Comparison of ENCODE assay signal across 24 cellular contexts in genomic region chr4:42637104-42637503, GRCh38. TPM values are rescaled to one million over a fixed set of nuclear protein-coding genes. Genes with fewer than 3 reads are reported as not detected.
DNase-seq lines count a peak whose midpoint lies in the region; ATAC-seq and TF ChIP-seq lines count a peak whose summit lies in the region.
"Had no signal": no experiment of that assay in that cellular context is flagged by ENCODE, and none has a peak within 500 bp of the region (broad histone marks: within the 10 kb centered on the region; RNA-seq: fewer than 3 reads in every experiment).

No MANE protein-coding gene starts in this region.

- H3K27me3 Mint-ChIP-seq in H9 (ENCODE audit: low read depth) (no peaks in the 10 kb centered on the region), brain (no peaks in the 10 kb centered on the region), osteocyte (ENCODE audit: unreplicated experiment) (peaks cover 31% of the 10 kb centered on the region)
- H3K27me3 Mint-ChIP-seq in naive thymus-derived CD8-positive, alpha-beta T cell: no peaks in the 10 kb centered on the region

- no peak overlapping the region for H3K18ac ChIP-seq in H9 (ENCODE audit: insufficient read length, low read depth, low read length)

- H3K36me3 Mint-ChIP-seq in H9 (ENCODE audit: insufficient read depth in 1 of 3, low read depth in 3 of 3): no peaks in the 10 kb centered on the region
- H3K36me3 Mint-ChIP-seq in brain: no peaks in the 10 kb centered on the region
- H3K36me3 Mint-ChIP-seq in naive thymus-derived CD8-positive, alpha-beta T cell: peaks cover 0 to 3% (median 0%) of the 10 kb centered on the region in 3 donors
- H3K36me3 Mint-ChIP-seq in osteocyte (ENCODE audit: unreplicated experiment): no peaks in the 10 kb centered on the region

- H3K27ac ChIP-seq in BLaER1 (peak overlapping the region; percentile 64), H9 (ENCODE audit: insufficient read length, low read depth, low read length) (no peak overlapping the region)
- H3K27ac ChIP-seq: breast epithelium, esophagus squamous epithelium, GM23248, left lung, skin epidermis, upper lobe of right lung had no signal

- H4K20me1 ChIP-seq in BLaER1 (no peaks in the 10 kb centered on the region), H9 (ENCODE audit: control insufficient read depth, insufficient read depth, insufficient read length) (no peaks in the 10 kb centered on the region)

- no peak overlapping the region for H2AFZ ChIP-seq in H9 (ENCODE audit: low read length)
- H2AFZ ChIP-seq: GM23248 had no signal

- no peaks in the 10 kb centered on the region for H3K36me3 ChIP-seq in BLaER1
- H3K36me3 ChIP-seq: BE2C, breast epithelium, esophagus squamous epithelium, left lung, upper lobe of right lung had no signal

- H2AK5ac ChIP-seq in H9 (ENCODE audit: insufficient read length, low read length): no peak overlapping the region

- no peak for TF ChIP-seq CTCF in H9 (conservative IDR thresholded peaks at IDR 0.05)
- TF ChIP-seq CTCF in brain (conservative IDR thresholded peaks at IDR 0.05): no peak
- TF ChIP-seq CTCF in osteocyte (IDR thresholded peaks at IDR 0.05): no peak

- H2BK120ac ChIP-seq in H9 (ENCODE audit: low read depth, low read length, poor library complexity, severe bottlenecking): no peak overlapping the region

- H3K23me2 ChIP-seq in H9 (ENCODE audit: insufficient read length, low read depth, low read length, poor library complexity, severe bottlenecking): no peaks in the 10 kb centered on the region

- H3K56ac ChIP-seq in H9 (ENCODE audit: insufficient read length, low read depth, low read length): no peak overlapping the region

- H3K4me1 ChIP-seq in BLaER1: peaks cover 99% of the 10 kb centered on the region
- H3K4me1 ChIP-seq in H9 (ENCODE audit: insufficient read depth, low read length): no peaks in the 10 kb centered on the region
- H3K4me1 ChIP-seq: breast epithelium had no signal

- H3K9me3 Mint-ChIP-seq in H9: no peaks in the 10 kb centered on the region
- no peaks in the 10 kb centered on the region for H3K9me3 Mint-ChIP-seq in brain
- no peaks in the 10 kb centered on the region for H3K9me3 Mint-ChIP-seq in naive thymus-derived CD8-positive, alpha-beta T cell
- H3K9me3 Mint-ChIP-seq in osteocyte (ENCODE audit: unreplicated experiment): no peaks in the 10 kb centered on the region
- H3K9me3 Mint-ChIP-seq: activated T-cell treated with anti-CD3 and anti-CD28 coated beads, Interleukin-2, amount 50 U/mL, for 4 hours; HFFc6 had no signal

- H2BK12ac ChIP-seq in H9 (ENCODE audit: insufficient read length, low read depth, low read length): no peak overlapping the region

- H3K27ac Mint-ChIP-seq in H9 (no peak overlapping the region), brain (peak overlapping the region; percentile 75 to 94 (median 88)), osteocyte (ENCODE audit: unreplicated experiment) (no peak overlapping the region)
- H3K27ac Mint-ChIP-seq in naive thymus-derived CD8-positive, alpha-beta T cell: peak overlapping the region in 6 of 10 donors; percentile 1 to 85 (median 26)
- H3K27ac Mint-ChIP-seq: HFFc6 had no signal

- no peak overlapping the region for H3K4me3 ChIP-seq in BLaER1
- H3K4me3 ChIP-seq: breast epithelium, esophagus squamous epithelium, GM23248, left lung, skin epidermis, upper lobe of right lung had no signal

- peak overlapping the region; percentile 83 for H3K4me2 ChIP-seq in BLaER1
- no peak overlapping the region for H3K4me2 ChIP-seq in H9 (ENCODE audit: insufficient read depth, insufficient read length, low read length)

- peak overlapping the region; percentile 49 for H4K91ac ChIP-seq in H9 (ENCODE audit: insufficient read length, low read depth, low read length)

- H3T11ph ChIP-seq in H9 (ENCODE audit: low read length): no peak overlapping the region

- ATAC-seq in naive thymus-derived CD8-positive, alpha-beta T cell: no peak
- no peak for ATAC-seq in GM18867 (IDR thresholded peaks at IDR 0.05; ENCODE audit: unreplicated experiment)
- ATAC-seq: activated T-cell treated with anti-CD3 and anti-CD28 coated beads, Interleukin-2, amount 50 U/mL, for 4 hours; PC-3; upper lobe of right lung had no signal

- H3K4ac ChIP-seq in H9 (ENCODE audit: low read depth, low read length): no peak overlapping the region

- no peak overlapping the region for H2BK5ac ChIP-seq in H9 (ENCODE audit: insufficient read length, low read length)

- H3K9ac ChIP-seq in BLaER1: no peak overlapping the region
- H3K9ac ChIP-seq in H9 (ENCODE audit: extremely low read depth, insufficient read length, low read length): no peak overlapping the region
- H3K9ac ChIP-seq: GM23248 had no signal

- H3K79me1 ChIP-seq in H9 (ENCODE audit: insufficient read depth, low read depth, low read length, poor library complexity, severe bottlenecking): no peaks in the 10 kb centered on the region

- no peak overlapping the region for H4K8ac ChIP-seq in H9 (replicated peaks; ENCODE audit: insufficient read length, low read depth, low read length)

- peaks cover 5 to 12% of the 10 kb centered on the region in 2 experiments; a peak in 3 of 4 replicates for H3K4me1 Mint-ChIP-seq in H9
- peaks cover 83% of the 10 kb centered on the region for H3K4me1 Mint-ChIP-seq in brain
- peaks cover 39 to 95% (median 90%) of the 10 kb centered on the region in 4 donors for H3K4me1 Mint-ChIP-seq in naive thymus-derived CD8-positive, alpha-beta T cell
- no peaks in the 10 kb centered on the region for H3K4me1 Mint-ChIP-seq in osteocyte (ENCODE audit: unreplicated experiment)

- H3K9me3 ChIP-seq in BLaER1 (no peaks in the 10 kb centered on the region), H9 (ENCODE audit: control insufficient read depth, low read depth, low read length) (no peaks in the 10 kb centered on the region)
- H3K9me3 ChIP-seq: BE2C, breast epithelium, esophagus squamous epithelium, left lung, upper lobe of right lung had no signal

- H2BK20ac ChIP-seq in H9 (ENCODE audit: low read depth, low read length, poor library complexity, severe bottlenecking): no peak overlapping the region

- DNase-seq in H9 (no peak), osteocyte (ENCODE audit: extremely low spot score, unreplicated experiment) (no peak), NCI-H1417 treated with DMSO at 0.1 percent for 48 hours (lab: John Stamatoyannopoulos, UW) (no peak), NOMO-1 treated with DMSO at 0.1 percent for 48 hours (lab: John Stamatoyannopoulos, UW; ENCODE audit: unreplicated experiment) (no peak)
- DNase-seq in naive thymus-derived CD8-positive, alpha-beta T cell: no peak
- DNase-seq: activated CD4-positive, alpha-beta T cell treated with anti-CD3 and anti-CD28 coated beads for 48 hours; activated T-cell treated with anti-CD3 and anti-CD28 coated beads, Interleukin-2, amount 50 U/mL, for 4 hours; COR-L47; cortex of kidney; esophagus squamous epithelium; GM23248; HFFc6; KG1; left lung; mesendoderm; NCI-H1436; PC-3; upper lobe of right lung had no signal

- H3K23ac ChIP-seq in H9 (ENCODE audit: insufficient read length, low read depth, low read length): no peak overlapping the region

- no peak overlapping the region for H3K14ac ChIP-seq in H9 (ENCODE audit: insufficient read depth, low read length)

- WGBS in H9 (ENCODE audit: extremely low coverage, insufficient read length, low lambda C conversion rate): no CpG with 5 or more reads among the region's 3 CpGs

- no peaks in the 10 kb centered on the region for H3K79me2 ChIP-seq in H9 (ENCODE audit: insufficient read depth, low read length)

- no peaks in the 10 kb centered on the region for H3K27me3 ChIP-seq in BLaER1
- no peaks in the 10 kb centered on the region for H3K27me3 ChIP-seq in H9 (ENCODE audit: insufficient read depth, low read length)
- H3K27me3 ChIP-seq: BE2C, breast epithelium, esophagus squamous epithelium, left lung, upper lobe of right lung had no signal

- H3K4me3 Mint-ChIP-seq in H9 (no peak overlapping the region), brain (peak overlapping the region in 3 of 5 experiments; percentile 75 to 82 (median 76)), osteocyte (ENCODE audit: unreplicated experiment) (no peak overlapping the region)
- H3K4me3 Mint-ChIP-seq in naive thymus-derived CD8-positive, alpha-beta T cell: peak overlapping the region in 8 of 10 donors; percentile 2 to 65 (median 12)
- H3K4me3 Mint-ChIP-seq: activated T-cell treated with anti-CD3 and anti-CD28 coated beads, Interleukin-2, amount 50 U/mL, for 4 hours; HFFc6 had no signal

- no peak overlapping the region for H4K5ac ChIP-seq in H9 (ENCODE audit: insufficient read length, low read depth, low read length)

- POLR2A ChIA-PET in naive thymus-derived CD8-positive, alpha-beta T cell (lab: Charles Lee): interaction anchor here (1.0 to 6.5 kb wide), 3 partner anchors 8 to 168 kb away, joined by 3 to 38 read pairs (median 3); partner anchors contain the start of gene ATP8A1

- no peak overlapping the region for H2BK15ac ChIP-seq in H9 (ENCODE audit: low read depth, low read length)

RNA-seq across cellular contexts. Expression of gene ATP8A1, which starts 19.8 kb away (rescaled TPM):
- total RNA-seq in H9 (2021): 5.1 and 5.7 TPM in 2 replicates
- polyA plus RNA-seq in brain (ENCODE audit: insufficient read depth, low read depth, low replicate concordance): 13.6 TPM
- 100 to 1,000 TPM; 106 to 117 TPM for total RNA-seq in naive thymus-derived CD8-positive, alpha-beta T cell
- 10 to 100 TPM; 17.5 to 31.1 (median 20.5) TPM for polyA plus RNA-seq in naive thymus-derived CD8-positive, alpha-beta T cell
- total RNA-seq in osteocyte: 2.4 and 3.2 TPM in 2 replicates

Comparison
In these comparisons a context has a peak if more than half of its experiments do, and no peak if none do; other contexts are left out.
1. H3K27ac Mint-ChIP-seq: peak in brain (5 of 5) and naive thymus-derived CD8-positive, alpha-beta T cell (6 of 10); none in H9 (0 of 3) and osteocyte (single experiment).
2. H3K4me3 Mint-ChIP-seq: peak in brain (3 of 5) and naive thymus-derived CD8-positive, alpha-beta T cell (8 of 10); none in H9 (0 of 2) and osteocyte (single experiment).
3. RNA of gene ATP8A1, which starts 19.8 kb away (total RNA-seq): 106 to 117 TPM in naive thymus-derived CD8-positive, alpha-beta T cell; 5.1 to 5.7 TPM in H9 and 2.4 to 3.2 TPM in osteocyte; every median in the first group is over 10 times any median in the second.